ENCODE assay signal across 10 cellular contexts in genomic region chr10:110609592-110609991, GRCh38. TPM values are rescaled to one million over a fixed set of nuclear protein-coding genes. Genes with fewer than 3 reads are reported as not detected.
DNase-seq lines count a peak whose midpoint lies in the region; ATAC-seq, FAIRE-seq and TF ChIP-seq lines count a peak whose summit lies in the region.
"Had no signal": no experiment of that assay in that cellular context is flagged by ENCODE, and none has a peak within 500 bp of the region (broad histone marks: within the 10 kb centered on the region; RNA-seq: fewer than 3 reads in every experiment).

No MANE protein-coding gene starts in this region.

- no peak overlapping the region for H2BK15ac ChIP-seq in H1 (ENCODE audit: low read length)

- no peak overlapping the region for H2BK20ac ChIP-seq in H1 (ENCODE audit: low read length)

- H4K91ac ChIP-seq in H1 (replicated peaks; ENCODE audit: insufficient read length, low read length): no peak overlapping the region

- H3K4me2 ChIP-seq in H1 (ENCODE audit: insufficient read depth in 1 of 2, low read depth in 2 of 2, low read length in 2 of 2): no peak overlapping the region

- 72% methylated on average over 2 of the region's 2 CpGs; no CpG with 5 or more reads in 1 of the 2 experiments for WGBS in H1 (ENCODE audit: extremely low coverage in 1 of 2, insufficient coverage in 1 of 2, insufficient read length in 1 of 2, insufficient replicate concordance in 2 of 2, low coverage in 1 of 2, low lambda C conversion rate in 2 of 2, missing lambda C conversion rate in 1 of 2), 2 experiments
- 49% methylated on average over 2 of the region's 2 CpGs for WGBS in esophagus muscularis mucosa

- no peak overlapping the region for H2BK5ac ChIP-seq in H1 (ENCODE audit: low read depth, low read length)

- peak; percentile 48 to 77 (median 77) for DNase-seq in NCI-H1417 (lab: John Stamatoyannopoulos, UW)
- no peak for DNase-seq in NCI-H1417 treated with DMSO at 0.1 percent for 48 hours (lab: John Stamatoyannopoulos, UW)
- DNase-seq in NCI-H446 treated with DMSO at 0.1 percent for 48 hours (lab: John Stamatoyannopoulos, UW): peak; percentile 44
- DNase-seq in H1 (ENCODE audit: low read depth in 1 of 2, low spot score in 2 of 2): no peak
- no peak for DNase-seq in sciatic nerve (ENCODE audit: low spot score)
- DNase-seq in GM19240 (ENCODE audit: insufficient read length, low spot score): no peak
- no peak for DNase-seq in chondrocyte (ENCODE audit: low spot score)
- DNase-seq in esophagus muscularis mucosa (ENCODE audit: extremely low spot score): no peak

- H3K4me1 ChIP-seq in H1 (replicated peaks in 1 of 4; ENCODE audit: control insufficient read depth in 3 of 4, insufficient read depth in 4 of 4, low read length in 3 of 4) (peaks cover 5 to 9% (median 8%) of the 10 kb centered on the region in 4 experiments), esophagus muscularis mucosa (peaks cover 0 to 9% (median 2%) of the 10 kb centered on the region in 4 donors)

- no peak overlapping the region for H4K8ac ChIP-seq in H1 (ENCODE audit: extremely low read depth, insufficient read depth, low read length)

- no peak overlapping the region for H2BK120ac ChIP-seq in H1 (replicated peaks; ENCODE audit: low read depth, low read length)

- no peak overlapping the region for H2BK12ac ChIP-seq in H1 (ENCODE audit: low read depth, low read length)

- no peak for TF ChIP-seq EP300 in H1 (IDR thresholded peaks at IDR 0.05; ENCODE audit: borderline replicate concordance in 1 of 2, low read depth in 2 of 2, low read length in 2 of 2)
- no peak for TF ChIP-seq EP300 in esophagus muscularis mucosa (IDR thresholded peaks at IDR 0.05)

- H4K5ac ChIP-seq in H1 (ENCODE audit: insufficient read length, low read depth, low read length): no peak overlapping the region

- POLR2A ChIA-PET in H1 (lab: Charles Lee; ENCODE audit: partially characterized antibody): interaction anchor here (1.1 kb wide), 1 partner anchor 13 kb away, joined by 4 read pairs; no protein-coding TSS in a partner anchor

- H3K27ac ChIP-seq in H1 (ENCODE audit: low read depth, low read length) (no peak overlapping the region), esophagus muscularis mucosa (replicated peaks in 1 of 4) (no peak overlapping the region)

- H3K36me3 Mint-ChIP-seq in chondrocyte (ENCODE audit: low read depth): peaks cover 6% of the 10 kb centered on the region

- H3K4me3 ChIP-seq in H1 (ENCODE audit: extremely low read depth in 1 of 4, insufficient read depth in 2 of 4, low read depth in 3 of 4, low read length in 4 of 4): no peak overlapping the region
- no peak overlapping the region for H3K4me3 ChIP-seq in esophagus muscularis mucosa

- no peak overlapping the region for H3K18ac ChIP-seq in H1 (ENCODE audit: extremely low read depth, low read length)

- H3K27ac Mint-ChIP-seq in chondrocyte (ENCODE audit: unreplicated experiment): no peak overlapping the region

- H3K23ac ChIP-seq in H1 (ENCODE audit: insufficient read length): no peak overlapping the region

- peak; percentile 19 for ATAC-seq in sciatic nerve

- H3K56ac ChIP-seq in H1 (replicated peaks; ENCODE audit: insufficient read length, low read depth, low read length): no peak overlapping the region

- H3K14ac ChIP-seq in H1 (ENCODE audit: insufficient read length): no peak overlapping the region

- no peaks in the 10 kb centered on the region for H3K27me3 ChIP-seq in H1 (replicated peaks in 1 of 4; ENCODE audit: control insufficient read depth in 3 of 4, extremely low read depth in 1 of 4, insufficient read depth in 3 of 4, low read length in 3 of 4)
- H3K27me3 ChIP-seq in esophagus muscularis mucosa: no peaks in the 10 kb centered on the region

- H3K9ac ChIP-seq in H1 (replicated peaks in 1 of 4; ENCODE audit: extremely low read depth in 1 of 4, low read depth in 3 of 4, low read length in 3 of 4): no peak overlapping the region

- intact Hi-C loops in sciatic nerve (cut with DNase I): no loop called here
- intact Hi-C loops in esophagus muscularis mucosa (cut with DNase I): no loop called here

- TF ChIP-seq CTCF in H1 (IDR thresholded peaks at IDR 0.05; ENCODE audit: control extremely low read depth in 1 of 3, insufficient read depth in 1 of 3, low read depth in 1 of 3, low read length in 3 of 3) (no peak), chondrocyte (IDR thresholded peaks at IDR 0.05) (no peak), esophagus muscularis mucosa (IDR thresholded peaks at IDR 0.05) (no peak)

- H3K9me3 Mint-ChIP-seq in chondrocyte (ENCODE audit: low read depth): no peaks in the 10 kb centered on the region

- no peaks in the 10 kb centered on the region for H3K23me2 ChIP-seq in H1 (ENCODE audit: low read depth, low read length)

- no peaks in the 10 kb centered on the region for H4K20me1 ChIP-seq in H1 (replicated peaks in 1 of 2; ENCODE audit: control insufficient read depth in 1 of 2, insufficient read depth in 2 of 2, low read length in 2 of 2)

- no peak overlapping the region for H3K4me3 Mint-ChIP-seq in chondrocyte (ENCODE audit: unreplicated experiment)

- FAIRE-seq in H1 (lab: Jason Lieb, UNC): no peak
- FAIRE-seq: H54 had no signal

- CTCF ChIA-PET in H1 (lab: Charles Lee; ENCODE audit: partially characterized antibody): interaction anchor here (0.6 to 3.1 kb wide), 14 partner anchors 9 to 310 kb away, joined by 3 to 36 read pairs (median 4); no protein-coding TSS in a partner anchor

- no peak overlapping the region for H2AK5ac ChIP-seq in H1 (ENCODE audit: low read depth, low read length)

- H3K27me3 Mint-ChIP-seq in chondrocyte (ENCODE audit: low read depth): peaks cover 2% of the 10 kb centered on the region

- H3K4me1 Mint-ChIP-seq in chondrocyte (ENCODE audit: low read depth): peaks cover 3% of the 10 kb centered on the region

- H3K9me3 ChIP-seq in H1 (ENCODE audit: insufficient read depth in 2 of 2, low read depth in 1 of 2, low read length in 1 of 2) (no peaks in the 10 kb centered on the region), esophagus muscularis mucosa (no peaks in the 10 kb centered on the region)

- TF ChIP-seq RAD21 in H1 (IDR thresholded peaks at IDR 0.05 in 1 of 2, conservative IDR thresholded peaks at IDR 0.05 in 1 of 2; ENCODE audit: low read depth in 2 of 2, low read length in 2 of 2): peak; percentile 13 to 25; a peak in 2 of 4 replicates

- no peaks in the 10 kb centered on the region for H3K79me2 ChIP-seq in H1 (ENCODE audit: control insufficient read depth in 1 of 2, insufficient read depth in 2 of 2, low read length in 2 of 2)

- no peak for TF ChIP-seq POLR2A in H1 (IDR thresholded peaks at IDR 0.05; ENCODE audit: control extremely low read depth in 1 of 2, low read depth in 2 of 2, low read length in 2 of 2)
- TF ChIP-seq POLR2A in esophagus muscularis mucosa (IDR thresholded peaks at IDR 0.05; ENCODE audit: low read depth): no peak

- H3K36me3 ChIP-seq in H1 (ENCODE audit: control insufficient read depth in 2 of 4, insufficient read depth in 4 of 4, low read length in 3 of 4): peaks cover 2 to 17% (median 5%) of the 10 kb centered on the region in 4 experiments; a peak in 5 of 8 replicates
- peaks cover 14 to 23% (median 16%) of the 10 kb centered on the region in 4 donors for H3K36me3 ChIP-seq in esophagus muscularis mucosa

- no peak overlapping the region for H2AFZ ChIP-seq in H1 (ENCODE audit: low read length)

- H3K4ac ChIP-seq in H1 (replicated peaks; ENCODE audit: insufficient read length, low read depth, low read length): no peak overlapping the region

- H3K79me1 ChIP-seq in H1 (ENCODE audit: low read depth, low read length): no peaks in the 10 kb centered on the region

TF ChIP-seq in H1, 55 proteins besides CTCF, POLR2A, EP300 and RAD21 (continues in another document):
- TF ChIP-seq GTF2F1 (IDR thresholded peaks at IDR 0.05; ENCODE audit: borderline replicate concordance, low read depth, low read length): no peak
- TF ChIP-seq SP4 (IDR thresholded peaks at IDR 0.05; ENCODE audit: low read length): no peak
- no peak for TF ChIP-seq POLR2AphosphoS5 (IDR thresholded peaks at IDR 0.05; ENCODE audit: low read depth, low read length)
- TF ChIP-seq E2F6 (IDR thresholded peaks at IDR 0.05): no peak
- no peak for TF ChIP-seq NRF1 (IDR thresholded peaks at IDR 0.05; ENCODE audit: low read depth, low read length)
- TF ChIP-seq SIX5 (IDR thresholded peaks at IDR 0.05; ENCODE audit: low read depth, low read length): no peak
- no peak for TF ChIP-seq FOSL1 (IDR thresholded peaks at IDR 0.05; ENCODE audit: insufficient read depth, low read depth, low read length)
- TF ChIP-seq CBX8 (IDR thresholded peaks at IDR 0.05; ENCODE audit: borderline replicate concordance, low read depth, low read length): no peak

RNA-seq across cellular contexts. Expression of gene RBM20, which starts 34.5 kb away (rescaled TPM):
- total RNA-seq in H1 (2021; fragmentation: NEBNext Ultra II Directional; extraction: Animal tissue kit (Norgen Biotek cat#: 25700)): 0.29 and 0.63 TPM in 2 replicates
- 0.05 and 0.22 TPM in 2 replicates for polyA plus RNA-seq in H1 (2011; rRNA removed)
- polyA plus RNA-seq in H1 (2011; cell fraction: cytosol; rRNA removed): 0.10 TPM
- 0.39 TPM for polyA plus RNA-seq in H1 (2011; cell fraction: nucleus; rRNA removed)
- 0.08 to 0.20 TPM (median 0.13 TPM) in 4 replicates for polyA plus RNA-seq in H1 (2012, experiment 1 of 2)
- polyA plus RNA-seq in H1 (2012, experiment 2 of 2): 0.04 TPM
- polyA plus RNA-seq in H1 (2013, experiment 1 of 2): 0.30 TPM
- polyA plus RNA-seq in H1 (2013, experiment 2 of 2): 0.29 TPM
- 0.19 and 0.20 TPM in 2 replicates for polyA minus RNA-seq in H1 (2011; rRNA and poly(A)+ RNA removed)
- 0.73 TPM for polyA minus RNA-seq in H1 (2011; cell fraction: cytosol; rRNA and poly(A)+ RNA removed)
- polyA minus RNA-seq in H1 (2011; cell fraction: nucleus; rRNA and poly(A)+ RNA removed): 1.1 TPM
- total RNA-seq in sciatic nerve (0.67 TPM), chondrocyte (1.4 to 3.8 TPM (median 3.6 TPM) in 3 replicates), esophagus muscularis mucosa (1 to 10 TPM; 5.3 to 7.7 (median 5.8) TPM)
- total RNA-seq: osteoblast had no signal

RNA-seq across cellular contexts. Expression of gene SMC3, which starts 42.1 kb away (rescaled TPM):
- 89.8 and 93.4 TPM in 2 replicates for total RNA-seq in H1 (2021; fragmentation: NEBNext Ultra II Directional; extraction: Animal tissue kit (Norgen Biotek cat#: 25700))
- 7.8 and 12.7 TPM in 2 replicates for polyA plus RNA-seq in H1 (2011; rRNA removed)
- polyA plus RNA-seq in H1 (2011; cell fraction: cytosol; rRNA removed): 29.8 TPM
- 5.9 TPM for polyA plus RNA-seq in H1 (2011; cell fraction: nucleus; rRNA removed)
- 44.2 to 101 TPM (median 59.5 TPM) in 4 replicates for polyA plus RNA-seq in H1 (2012, experiment 1 of 2)
- polyA plus RNA-seq in H1 (2012, experiment 2 of 2): 4.2 TPM
- polyA plus RNA-seq in H1 (2013, experiment 1 of 2): 65.2 TPM
- polyA plus RNA-seq in H1 (2013, experiment 2 of 2): 67.9 TPM
- 14.4 and 18.6 TPM in 2 replicates for polyA minus RNA-seq in H1 (2011; rRNA and poly(A)+ RNA removed)
- 23.2 TPM for polyA minus RNA-seq in H1 (2011; cell fraction: cytosol; rRNA and poly(A)+ RNA removed)
- polyA minus RNA-seq in H1 (2011; cell fraction: nucleus; rRNA and poly(A)+ RNA removed): 21.7 TPM
- total RNA-seq in sciatic nerve: 48.6 TPM
- 28.2 to 32.7 TPM (median 29.3 TPM) in 3 replicates for total RNA-seq in chondrocyte
- 10 to 100 TPM; 27.7 to 50.2 (median 39.5) TPM for total RNA-seq in esophagus muscularis mucosa

Comparison
In these comparisons a context has a peak if more than half of its experiments do, and no peak if none do; other contexts are left out.
1. DNase-seq: peak in NCI-H1417 (3 of 3) and NCI-H446 treated with DMSO at 0.1 percent for 48 hours (single experiment); none in NCI-H1417 treated with DMSO at 0.1 percent for 48 hours (single experiment), H1 (0 of 2), sciatic nerve (single experiment), GM19240 (single experiment), chondrocyte (single experiment) and esophagus muscularis mucosa (single experiment).